ENCODE assay signal across 11 cellular contexts in genomic region chr15:62758126-62758951, GRCh38.
DNase-seq lines count a peak whose midpoint lies in the region; ATAC-seq and TF ChIP-seq lines count a peak whose summit lies in the region.
"Had no signal": no experiment of that assay in that cellular context is flagged by ENCODE, and none has a peak within 500 bp of the region (broad histone marks: within the 10 kb centered on the region; RNA-seq: fewer than 3 reads in every experiment).

No MANE protein-coding gene starts in this region.

- no peak overlapping the region for H2AFZ ChIP-seq in MM.1S (ENCODE audit: low read length)

- no peaks in the 10 kb centered on the region for H3K9me2 ChIP-seq in MM.1S (replicated peaks; ENCODE audit: insufficient read depth, low read length)

- no peaks in the 10 kb centered on the region for H4K20me1 ChIP-seq in MM.1S (ENCODE audit: insufficient read depth, low read length)

- no peaks in the 10 kb centered on the region for H3F3A ChIP-seq in MM.1S (ENCODE audit: insufficient read depth, low read length)

- no peaks in the 10 kb centered on the region for H3K9me3 ChIP-seq in MM.1S (replicated peaks; ENCODE audit: insufficient read depth, low read length)

- H3K4me3 Mint-ChIP-seq in osteocyte (ENCODE audit: unreplicated experiment): peak overlapping the region; percentile 20
- no peak overlapping the region for H3K4me3 Mint-ChIP-seq in activated naive CD4-positive, alpha-beta T cell treated with anti-CD3 and anti-CD28 coated beads, Interleukin-2, amount 10 ng/mL, durations not matched to agents 7 days and 5 days
- H3K4me3 Mint-ChIP-seq: dendritic cell treated with granulocyte-macrophage colony-stimulating factor and Interleukin-4, amounts not matched to agents 40 ng/mL and 50 ng/mL, for 4 days; T-helper 1 cell treated with Interleukin-12 subunit alpha and Interleukin-12 subunit beta and Interleukin-4 antibody, amounts not matched to agents 30 μg/mL and 1 μg/mL, for 36 hours had no signal

- TF ChIP-seq CTCF in osteocyte (IDR thresholded peaks at IDR 0.05): no peak
- TF ChIP-seq CTCF in MM.1S (IDR thresholded peaks at IDR 0.05; ENCODE audit: low read length): no peak

- no peak overlapping the region for H3K4me3 ChIP-seq in MM.1S (ENCODE audit: low read length)

- peak overlapping the region; percentile 93 for H3K27ac Mint-ChIP-seq in osteocyte (ENCODE audit: unreplicated experiment)
- no peak overlapping the region for H3K27ac Mint-ChIP-seq in activated naive CD4-positive, alpha-beta T cell treated with anti-CD3 and anti-CD28 coated beads, Interleukin-2, amount 10 ng/mL, durations not matched to agents 7 days and 5 days
- H3K27ac Mint-ChIP-seq: dendritic cell treated with granulocyte-macrophage colony-stimulating factor and Interleukin-4, amounts not matched to agents 40 ng/mL and 50 ng/mL, for 4 days; T-helper 1 cell treated with Interleukin-12 subunit alpha and Interleukin-12 subunit beta and Interleukin-4 antibody, amounts not matched to agents 30 μg/mL and 1 μg/mL, for 36 hours had no signal

- ATAC-seq in stimulated activated naive CD8-positive, alpha-beta T cell treated with anti-CD3 and anti-CD28 coated beads, Interleukin-15, Interleukin-2, amounts not matched to agents 100 U/mL and 50 U/mL, for 24 hours: no peak

- no peaks in the 10 kb centered on the region for H3K4me1 ChIP-seq in MM.1S (ENCODE audit: low read length)

- DNase-seq in AG20443 (ENCODE audit: low spot score) (peak; percentile 90), SW480 (ENCODE audit: low spot score) (peak; percentile 27), globus pallidus (ENCODE audit: low spot score) (peak; percentile 47), osteocyte (ENCODE audit: extremely low spot score, unreplicated experiment) (no peak), MM.1S (no peak), activated T-cell treated with anti-CD3 and anti-CD28 coated beads for 4 hours (no peak)
- no peak for DNase-seq in activated naive CD4-positive, alpha-beta T cell treated with anti-CD3 and anti-CD28 coated beads, Interleukin-2, amount 10 ng/mL, durations not matched to agents 7 days and 5 days
- no peak for DNase-seq in stimulated activated naive CD8-positive, alpha-beta T cell treated with anti-CD3 and anti-CD28 coated beads, Interleukin-15, Interleukin-2, amounts not matched to agents 100 U/mL and 50 U/mL, for 24 hours
- DNase-seq: DMS79 had no signal

- no peaks in the 10 kb centered on the region for H3K79me2 ChIP-seq in MM.1S (ENCODE audit: low read length)

- H3K27me3 ChIP-seq in MM.1S (replicated peaks; ENCODE audit: insufficient read depth, low read length): no peaks in the 10 kb centered on the region

- no peaks in the 10 kb centered on the region for H3K27me3 Mint-ChIP-seq in osteocyte (ENCODE audit: unreplicated experiment)
- no peaks in the 10 kb centered on the region for H3K27me3 Mint-ChIP-seq in activated naive CD4-positive, alpha-beta T cell treated with anti-CD3 and anti-CD28 coated beads, Interleukin-2, amount 10 ng/mL, durations not matched to agents 7 days and 5 days
- H3K27me3 Mint-ChIP-seq: dendritic cell treated with granulocyte-macrophage colony-stimulating factor and Interleukin-4, amounts not matched to agents 40 ng/mL and 50 ng/mL, for 4 days had no signal

- H3K4me1 Mint-ChIP-seq in osteocyte (ENCODE audit: unreplicated experiment): peaks cover 29% of the 10 kb centered on the region
- no peaks in the 10 kb centered on the region for H3K4me1 Mint-ChIP-seq in activated naive CD4-positive, alpha-beta T cell treated with anti-CD3 and anti-CD28 coated beads, Interleukin-2, amount 10 ng/mL, durations not matched to agents 7 days and 5 days

- H3K36me3 Mint-ChIP-seq in osteocyte (ENCODE audit: unreplicated experiment): peaks cover 2% of the 10 kb centered on the region
- H3K36me3 Mint-ChIP-seq in activated naive CD4-positive, alpha-beta T cell treated with anti-CD3 and anti-CD28 coated beads, Interleukin-2, amount 10 ng/mL, durations not matched to agents 7 days and 5 days: no peaks in the 10 kb centered on the region

- no peaks in the 10 kb centered on the region for H3K9me3 Mint-ChIP-seq in osteocyte (ENCODE audit: unreplicated experiment)
- no peaks in the 10 kb centered on the region for H3K9me3 Mint-ChIP-seq in activated naive CD4-positive, alpha-beta T cell treated with anti-CD3 and anti-CD28 coated beads, Interleukin-2, amount 10 ng/mL, durations not matched to agents 7 days and 5 days
- H3K9me3 Mint-ChIP-seq: dendritic cell treated with granulocyte-macrophage colony-stimulating factor and Interleukin-4, amounts not matched to agents 40 ng/mL and 50 ng/mL, for 4 days; T-helper 1 cell treated with Interleukin-12 subunit alpha and Interleukin-12 subunit beta and Interleukin-4 antibody, amounts not matched to agents 30 μg/mL and 1 μg/mL, for 36 hours had no signal

- no peak overlapping the region for H3K4me2 ChIP-seq in MM.1S (ENCODE audit: low read depth, low read length)

- no peak overlapping the region for H3K27ac ChIP-seq in MM.1S (ENCODE audit: low read length)

- CTCF ChIA-PET in activated naive CD4-positive, alpha-beta T cell treated with anti-CD3 and anti-CD28 coated beads, Interleukin-2, amount 10 ng/mL, durations not matched to agents 7 days and 5 days (lab: Charles Lee): interaction anchor here (1.8 kb wide), 1 partner anchor 16 kb away, joined by 5 read pairs; no protein-coding TSS in a partner anchor

- no peaks in the 10 kb centered on the region for H3K36me3 ChIP-seq in MM.1S (replicated peaks; ENCODE audit: insufficient read depth, low read length)

- H3K9ac ChIP-seq in MM.1S (ENCODE audit: low read length): no peak overlapping the region

Comparison
In these comparisons a context has a peak if more than half of its experiments do, and no peak if none do; other contexts are left out.
1. DNase-seq: peak in AG20443 (single experiment), SW480 (single experiment) and globus pallidus (single experiment); none in osteocyte (single experiment), MM.1S (single experiment), activated T-cell treated with anti-CD3 and anti-CD28 coated beads for 4 hours (single experiment), activated naive CD4-positive, alpha-beta T cell treated with anti-CD3 and anti-CD28 coated beads, Interleukin-2, amount 10 ng/mL, durations not matched to agents 7 days and 5 days (single experiment) and stimulated activated naive CD8-positive, alpha-beta T cell treated with anti-CD3 and anti-CD28 coated beads, Interleukin-15, Interleukin-2, amounts not matched to agents 100 U/mL and 50 U/mL, for 24 hours (single experiment).